11 cellular contexts compared by ENCODE assay signal in the genomic region with DNA sequence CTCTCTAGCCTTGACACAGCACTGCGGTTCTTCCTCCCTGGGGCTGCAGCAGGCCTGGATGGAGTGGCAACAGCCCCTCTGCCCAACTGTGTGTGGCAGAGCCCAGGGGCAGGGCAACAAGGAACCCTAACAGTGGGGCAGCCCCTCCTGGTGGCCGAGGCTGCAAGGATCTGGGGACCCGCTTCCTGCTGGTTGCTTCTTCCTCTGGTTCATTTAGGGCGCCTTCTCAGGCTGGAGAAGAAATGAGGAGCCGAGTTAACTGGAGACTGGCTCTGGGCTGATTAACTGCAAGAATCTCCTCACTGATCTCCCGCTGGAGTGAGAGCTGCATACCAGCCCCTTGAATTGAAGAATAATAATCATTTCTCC.
DNase-seq lines count a peak whose midpoint lies in the region; ATAC-seq and TF ChIP-seq lines count a peak whose summit lies in the region.
"Had no signal": no experiment of that assay in that cellular context is flagged by ENCODE, and none has a peak within 500 bp of the region (broad histone marks: within the 10 kb centered on the region; RNA-seq: fewer than 3 reads in every experiment).

No MANE protein-coding gene starts in this region.

- peak overlapping the region; percentile 90 for H3K27ac ChIP-seq in PC-3 (ENCODE audit: low read length)

- peaks cover 26% of the 10 kb centered on the region for H3K4me1 ChIP-seq in PC-3 (ENCODE audit: insufficient read depth, low read length)

- DNase-seq in ELF-1 (ENCODE audit: low read depth, low spot score) (peak; percentile 44), PC-3 (no peak), fibroblast of mammary gland (ENCODE audit: low read depth) (no peak), sciatic nerve (ENCODE audit: low spot score) (no peak), medulla oblongata (ENCODE audit: extremely low spot score) (no peak)
- no peak for DNase-seq in activated CD4-positive, alpha-beta T cell treated with anti-CD3 and anti-CD28 coated beads, Interleukin-2, amount 50 U/mL, for 1 hour
- DNase-seq in activated effector memory CD4-positive, alpha-beta T cell treated with Interleukin-2 at 50 U/mL for 16 hours, result no peak
- DNase-seq: activated T-cell treated with anti-CD3 and anti-CD28 coated beads, Interleukin-2, amount 50 U/mL, for 4 hours; cortex of kidney; NCI-H526 had no signal

- H2AFZ ChIP-seq in PC-3 (ENCODE audit: low read length), result peak overlapping the region; percentile 42; the same call in 1 of the 2 replicates

- H3K9me3 ChIP-seq in PC-3 (ENCODE audit: low read length), result no peaks in the 10 kb centered on the region

- H4K20me1 ChIP-seq in PC-3 (ENCODE audit: low read length), result no peaks in the 10 kb centered on the region

- no peaks in the 10 kb centered on the region for H3K79me2 ChIP-seq in PC-3 (ENCODE audit: low read length)

- H3K4me2 ChIP-seq in PC-3 (ENCODE audit: low read length), result peak overlapping the region; percentile 59

- TF ChIP-seq CTCF in PC-3 (conservative IDR thresholded peaks at IDR 0.05; ENCODE audit: low read depth, low read length), result no peak; the same call in 1 of the 2 replicates
- peak; percentile 16 for TF ChIP-seq CTCF in fibroblast of mammary gland (conservative IDR thresholded peaks at IDR 0.05; ENCODE audit: control insufficient read depth, insufficient read depth, low read depth, low read length)

- no peaks in the 10 kb centered on the region for H3K9me2 ChIP-seq in PC-3 (replicated peaks; ENCODE audit: low read length)

- H3F3A ChIP-seq in PC-3 (ENCODE audit: low read length, unreplicated experiment), result no peaks in the 10 kb centered on the region

- BruUV-seq in PC-3 (replicated peaks; lab: Mats Ljungman, UMichigan), result no TSS peak

- H3K27me3 ChIP-seq in PC-3 (ENCODE audit: low read length), result no peaks in the 10 kb centered on the region

- intact Hi-C loops in PC-3 (cut with micrococcal nuclease), result loop anchor here (5.0 kb wide), 1 partner anchor 90 kb away; no protein-coding TSS in a partner anchor
- intact Hi-C loops in sciatic nerve (cut with DNase I), result no loop called here

- ATAC-seq in PC-3 (peak; percentile 7), sciatic nerve (peak; percentile 6), GM21390 (IDR thresholded peaks at IDR 0.05; ENCODE audit: unreplicated experiment) (no peak)
- ATAC-seq: activated T-cell treated with anti-CD3 and anti-CD28 coated beads, Interleukin-2, amount 50 U/mL, for 4 hours had no signal

- no peaks in the 10 kb centered on the region for H3K36me3 ChIP-seq in PC-3 (ENCODE audit: low read depth, low read length)

- POLR2A ChIA-PET in PC-3 (lab: Charles Lee; ENCODE audit: unreplicated experiment), result no interaction called here

- CTCF ChIA-PET in PC-3 (lab: Charles Lee), result interaction anchor here (1.1 to 1.4 kb wide), 2 partner anchors 19 to 20 kb away, joined by 4 read pairs; no protein-coding TSS in a partner anchor

- H3K4me3 ChIP-seq in PC-3 (ENCODE audit: low read length) (no peak overlapping the region), fibroblast of mammary gland (ENCODE audit: control insufficient read depth, low read depth, low read length) (no peak overlapping the region)

- H3K9ac ChIP-seq in PC-3 (ENCODE audit: low read length), result peak overlapping the region; percentile 56
